Comparison of ENCODE assay signal across 7 cellular contexts in the genomic region with DNA sequence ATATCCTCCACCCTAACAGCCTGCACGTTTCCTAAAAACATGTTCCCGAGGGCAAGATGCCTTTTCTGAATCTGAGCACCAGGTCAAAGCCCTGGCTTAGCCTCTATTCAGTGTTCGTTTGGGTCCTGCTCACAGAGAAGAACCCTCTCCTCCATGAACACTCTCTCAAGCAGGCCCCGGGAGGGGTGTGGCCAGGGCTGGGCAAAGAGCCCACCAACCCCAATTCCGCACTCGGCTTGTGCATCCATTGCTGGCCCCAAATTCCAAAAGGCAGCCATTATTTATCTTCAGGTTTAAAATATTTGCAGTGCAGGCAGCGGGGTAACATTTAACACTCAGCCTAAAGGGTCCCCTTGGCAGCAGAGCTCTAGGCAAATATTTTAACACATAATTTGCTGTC.
"Had no signal": no experiment of that assay in that cellular context is flagged by ENCODE, and none has a peak within 500 bp of the region (broad histone marks: within the 10 kb centered on the region; RNA-seq: fewer than 3 reads in every experiment).

No MANE protein-coding gene starts in this region.

- H3K36me3 ChIP-seq: HAP-1 had no signal

- H3K27ac ChIP-seq: GM23248 had no signal

- H3K4me3 Mint-ChIP-seq: HFFc6 had no signal

- H3K9me3 ChIP-seq: HAP-1 had no signal

- H3K4me3 ChIP-seq: GM23248, HAP-1, K562 had no signal

- DNase-seq: GM23248, GOT3, HFFc6, IMR-90, KG1 had no signal

- H3K4me1 ChIP-seq: HAP-1 had no signal

- H3K27ac Mint-ChIP-seq: HFFc6 had no signal
